Comparison of ENCODE assay signal across 11 cellular contexts in genomic region chr1:154951901-154952657, GRCh38. TPM values are rescaled to one million over a fixed set of nuclear protein-coding genes. Genes with fewer than 3 reads are reported as not detected.
DNase-seq lines count a peak whose midpoint lies in the region; ATAC-seq and TF ChIP-seq lines count a peak whose summit lies in the region.
"Had no signal": no experiment of that assay in that cellular context is flagged by ENCODE, and none has a peak within 500 bp of the region (broad histone marks: within the 10 kb centered on the region; RNA-seq: fewer than 3 reads in every experiment).

No MANE protein-coding gene starts in this region.

- H3K4me1 ChIP-seq in skeletal muscle tissue (ENCODE audit: control insufficient read depth in 3 of 3, insufficient read depth in 3 of 3, low read length in 3 of 3) = peaks cover 50 to 68% (median 54%) of the 10 kb centered on the region in 3 donors

- in situ Hi-C loops in KBM-7 (cut with MboI; ENCODE audit: low pct_unique_long_range_greater_than_20kb, low sequenced_read_pairs) = no loop called here

- H3K27me3 ChIP-seq in skeletal muscle tissue (ENCODE audit: control insufficient read depth in 3 of 3, insufficient read depth in 3 of 3, low read length in 3 of 3) = no peaks in the 10 kb centered on the region
- H3K27me3 ChIP-seq: left lung had no signal

- peak overlapping the region; percentile 5 for H3K27ac ChIP-seq in skeletal muscle tissue (ENCODE audit: low read depth, low read length)
- H3K27ac ChIP-seq: left lung, SK-N-MC had no signal

- peak overlapping the region; percentile 7; the same call in 1 of the 2 replicates for H3K4me3 ChIP-seq in GM12865 (ENCODE audit: low read depth, low read length)
- peak overlapping the region in 2 of 3 donors; percentile 79 to 95 for H3K4me3 ChIP-seq in skeletal muscle tissue (ENCODE audit: low read length in 3 of 3)
- H3K4me3 ChIP-seq: left lung, SK-N-MC had no signal

- no peak for ATAC-seq in HG03342 (IDR thresholded peaks at IDR 0.05; ENCODE audit: unreplicated experiment)
- ATAC-seq: left lung had no signal

- DNase-seq in GM12865 (ENCODE audit: low read depth) = peak; percentile 49
- peak; percentile 49 for DNase-seq in activated CD4-positive, CD25-positive, alpha-beta regulatory T cell treated with anti-CD3 and anti-CD28 coated beads, Interleukin-2, amount 50 U/mL, for 72 hours
- DNase-seq in amniotic epithelial cell (ENCODE audit: low read depth) = peak; percentile 26
- no peak for DNase-seq in HT-29 (ENCODE audit: low spot score)
- DNase-seq in KBM-7 = no peak
- no peak for DNase-seq in dermis blood vessel endothelial cell
- DNase-seq: left lung, NCI-H146 had no signal

- TF ChIP-seq CTCF in GM12865 (IDR thresholded peaks at IDR 0.05; ENCODE audit: insufficient read depth, low read depth, low read length, missing control alignments) = no peak

- no peaks in the 10 kb centered on the region for H3K9me3 ChIP-seq in skeletal muscle tissue (ENCODE audit: control insufficient read depth in 3 of 3, low read length in 3 of 3)
- H3K9me3 ChIP-seq: left lung had no signal

- H3K36me3 ChIP-seq in skeletal muscle tissue (ENCODE audit: control insufficient read depth in 3 of 3, insufficient read depth in 3 of 3, low read length in 3 of 3) = peaks cover 28 to 41% (median 33%) of the 10 kb centered on the region in 3 donors

- peak overlapping the region in 2 of 3 donors; percentile 4 to 61 for H3K9ac ChIP-seq in skeletal muscle tissue (ENCODE audit: low read depth in 1 of 3, low read length in 3 of 3)

RNA-seq across cellular contexts. Expression of gene PBXIP1, which starts 3.8 kb away (rescaled TPM):
- total RNA-seq in skeletal muscle tissue (190 TPM), dermis blood vessel endothelial cell (110 and 126 TPM in 2 replicates)
- 33.3 and 42.5 TPM in 2 replicates for total RNA-seq in HT-29 (2014; rRNA removed; shearing (Covaris generic))

RNA-seq across cellular contexts. Expression of gene PYGO2, which starts 9.5 kb away (rescaled TPM):
- total RNA-seq in skeletal muscle tissue = 16.2 TPM
- 36.3 and 43.4 TPM in 2 replicates for total RNA-seq in HT-29 (2014; rRNA removed; shearing (Covaris generic))
- 7.1 and 10.0 TPM in 2 replicates for total RNA-seq in dermis blood vessel endothelial cell

RNA-seq across cellular contexts. Expression of gene PMVK, which starts 15.6 kb away (rescaled TPM):
- total RNA-seq in skeletal muscle tissue = 12.5 TPM
- total RNA-seq in HT-29 (2014; rRNA removed; shearing (Covaris generic)) = 15.7 and 18.9 TPM in 2 replicates
- 6.5 and 9.4 TPM in 2 replicates for total RNA-seq in dermis blood vessel endothelial cell

RNA-seq across cellular contexts. Expression of gene SHC1, which starts 18.5 kb away (rescaled TPM):
- total RNA-seq in skeletal muscle tissue (36.0 TPM), dermis blood vessel endothelial cell (337 and 534 TPM in 2 replicates)
- 112 and 120 TPM in 2 replicates for total RNA-seq in HT-29 (2014; rRNA removed; shearing (Covaris generic))

RNA-seq across cellular contexts. Expression of gene CKS1B, which starts 22.4 kb away (rescaled TPM):
- total RNA-seq in skeletal muscle tissue = 31.8 TPM
- 189 and 196 TPM in 2 replicates for total RNA-seq in HT-29 (2014; rRNA removed; shearing (Covaris generic))
- 49.0 and 89.3 TPM in 2 replicates for total RNA-seq in dermis blood vessel endothelial cell

Comparison
In these comparisons a context has a peak if more than half of its experiments do, and no peak if none do; other contexts are left out.
1. DNase-seq: peak in GM12865 (single experiment), activated CD4-positive, CD25-positive, alpha-beta regulatory T cell treated with anti-CD3 and anti-CD28 coated beads, Interleukin-2, amount 50 U/mL, for 72 hours (single experiment) and amniotic epithelial cell (single experiment); none in HT-29 (single experiment), KBM-7 (single experiment) and dermis blood vessel endothelial cell (single experiment).